17 cellular contexts compared by ENCODE assay signal in genomic region chr11:107705027-107705426, GRCh38. TPM values are rescaled to one million over a fixed set of nuclear protein-coding genes. Genes with fewer than 3 reads are reported as not detected.
DNase-seq lines count a peak whose midpoint lies in the region; ATAC-seq, FAIRE-seq and TF ChIP-seq lines count a peak whose summit lies in the region.
"Had no signal": no experiment of that assay in that cellular context is flagged by ENCODE, and none has a peak within 500 bp of the region (broad histone marks: within the 10 kb centered on the region; RNA-seq: fewer than 3 reads in every experiment).

No MANE protein-coding gene starts in this region.

- H3K9me3 ChIP-seq in SJSA1 (replicated peaks), result no peaks in the 10 kb centered on the region
- H3K9me3 ChIP-seq: Peyer's patch, stomach had no signal

- peak; percentile 44 for FAIRE-seq in urothelium cell line (lab: Jason Lieb, UNC)
- FAIRE-seq: G401.6 had no signal

- TF ChIP-seq CTCF in fibroblast of the aortic adventitia (IDR thresholded peaks at IDR 0.05; ENCODE audit: insufficient read depth, low read length), result no peak

- H3K36me3 ChIP-seq in SJSA1, result no peaks in the 10 kb centered on the region
- H3K36me3 ChIP-seq: Peyer's patch, stomach had no signal

- H3K27me3 ChIP-seq in SJSA1 (replicated peaks), result no peaks in the 10 kb centered on the region
- H3K27me3 ChIP-seq: Peyer's patch had no signal

- peak overlapping the region; percentile 60 for H3K27ac ChIP-seq in SJSA1
- H3K27ac ChIP-seq: 22Rv1, Peyer's patch, stomach had no signal

- ATAC-seq in GM19023 (IDR thresholded peaks at IDR 0.05; ENCODE audit: unreplicated experiment), result no peak
- no peak for ATAC-seq in GM21619 (IDR thresholded peaks at IDR 0.05; ENCODE audit: unreplicated experiment)
- ATAC-seq: HCT116; naive thymus-derived CD4-positive, alpha-beta T cell had no signal

- DNase-seq in NCI-H2171 treated with DMSO at 0.1 percent for 48 hours (lab: John Stamatoyannopoulos, UW) (peak; percentile 3), NCI-H2171 (lab: John Stamatoyannopoulos, UW) (no peak), SJSA1 (ENCODE audit: low read depth in 1 of 2, low spot score in 2 of 2) (peak; percentile 40), fibroblast of the aortic adventitia (ENCODE audit: low read depth) (peak; percentile 85), urothelium cell line (ENCODE audit: low spot score) (peak; percentile 81), NCI-H128 (lab: John Stamatoyannopoulos, UW; ENCODE audit: unreplicated experiment) (no peak)
- DNase-seq: activated CD4-positive, alpha-beta T cell treated with anti-CD3 and anti-CD28 coated beads for 4 hours; activated gamma-delta T cell; naive thymus-derived CD4-positive, alpha-beta T cell; NCI-H1436 treated with DMSO at 0.1 percent for 48 hours; Peyer's patch; stomach had no signal

- H3K4me1 ChIP-seq in SJSA1 (replicated peaks), result peaks cover 31% of the 10 kb centered on the region
- H3K4me1 ChIP-seq: Peyer's patch, stomach had no signal

- H3K4me3 ChIP-seq in SJSA1 (no peak overlapping the region), fibroblast of the aortic adventitia (ENCODE audit: low read depth, low read length) (no peak overlapping the region)
- H3K4me3 ChIP-seq: Peyer's patch, stomach had no signal

RNA-seq across cellular contexts. Expression of gene SLN, which starts 6.8 kb away (rescaled TPM):
- total RNA-seq in SJSA1 (2014; rRNA removed; shearing (Covaris generic)), result not detected in 2 replicates
- total RNA-seq in fibroblast of the aortic adventitia (ENCODE audit: low replicate concordance), result not detected in 2 replicates
- total RNA-seq: naive thymus-derived CD4-positive, alpha-beta T cell; Peyer's patch; stomach had no signal

Comparison
In these comparisons a context has a peak if more than half of its experiments do, and no peak if none do; other contexts are left out.
1. DNase-seq: peak in NCI-H2171 treated with DMSO at 0.1 percent for 48 hours (single experiment), SJSA1 (2 of 2), fibroblast of the aortic adventitia (single experiment) and urothelium cell line (single experiment); none in NCI-H2171 (single experiment) and NCI-H128 (single experiment).